ENCODE assay signal across 1 cellular context in genomic region chr1:246789454-246790339, GRCh38.
TF ChIP-seq lines count a peak whose summit lies in the region.

No MANE protein-coding gene starts in this region.

TF ChIP-seq in SK-N-SH, 30 proteins besides CTCF, POLR2A, EP300 and RAD21 (continued from another document):
- no peak for TF ChIP-seq REST (IDR thresholded peaks at IDR 0.05; ENCODE audit: low read depth, low read length)
- TF ChIP-seq GABPA (IDR thresholded peaks at IDR 0.05; ENCODE audit: low read depth) = no peak
- TF ChIP-seq MEF2A (IDR thresholded peaks at IDR 0.05; ENCODE audit: borderline replicate concordance, low read depth) = no peak
- no peak for TF ChIP-seq GATA2 (CRISPR knock-in tag; IDR thresholded peaks at IDR 0.05)
- no peak for TF ChIP-seq RXRA (IDR thresholded peaks at IDR 0.05; ENCODE audit: borderline replicate concordance, low read depth)
- TF ChIP-seq NRF1 (IDR thresholded peaks at IDR 0.05; ENCODE audit: low read depth, low read length) = no peak
- TF ChIP-seq PBX3 (IDR thresholded peaks at IDR 0.05) = no peak
- no peak for TF ChIP-seq USF2 (IDR thresholded peaks at IDR 0.05; ENCODE audit: borderline replicate concordance, low read depth, low read length)
- TF ChIP-seq EZH2phosphoT487 (IDR thresholded peaks at IDR 0.05; ENCODE audit: borderline replicate concordance, low read depth) = no peak
- TF ChIP-seq USF1 (IDR thresholded peaks at IDR 0.05; ENCODE audit: borderline replicate concordance, low read depth) = no peak
